ENCODE assay signal across 1 cellular context in genomic region chr21:36792505-36792967, GRCh38.
TF ChIP-seq lines count a peak whose summit lies in the region.

No MANE protein-coding gene starts in this region.

TF ChIP-seq in IMR-90, 13 proteins besides CTCF, POLR2A, EP300 and RAD21 (continued from another document):
- TF ChIP-seq, protein P1, sequence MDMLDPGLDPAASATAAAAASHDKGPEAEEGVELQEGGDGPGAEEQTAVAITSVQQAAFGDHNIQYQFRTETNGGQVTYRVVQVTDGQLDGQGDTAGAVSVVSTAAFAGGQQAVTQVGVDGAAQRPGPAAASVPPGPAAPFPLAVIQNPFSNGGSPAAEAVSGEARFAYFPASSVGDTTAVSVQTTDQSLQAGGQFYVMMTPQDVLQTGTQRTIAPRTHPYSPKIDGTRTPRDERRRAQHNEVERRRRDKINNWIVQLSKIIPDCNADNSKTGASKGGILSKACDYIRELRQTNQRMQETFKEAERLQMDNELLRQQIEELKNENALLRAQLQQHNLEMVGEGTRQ (IDR thresholded peaks at IDR 0.05; ENCODE audit: low read depth, low read length): peak; percentile 37; the same call in 1 of the 2 replicates
